In the genomic region with DNA sequence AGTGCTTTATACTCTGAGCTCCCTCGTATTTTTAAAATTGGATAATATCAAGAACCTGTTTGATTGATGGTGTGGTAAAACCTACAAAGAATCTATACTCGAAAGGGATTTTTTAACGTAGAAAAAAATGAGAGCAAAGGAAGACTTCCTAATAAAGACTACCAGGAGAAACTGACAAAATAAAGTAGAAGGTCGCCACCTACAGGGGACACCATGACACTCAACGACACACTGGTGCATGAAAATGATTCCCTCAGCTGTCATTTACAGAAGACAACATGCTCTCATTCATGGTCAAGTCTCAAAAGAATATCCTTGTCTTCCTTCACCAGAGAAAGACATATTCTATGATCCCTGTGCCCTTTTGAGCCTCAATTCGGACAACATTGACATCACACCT, we compare ENCODE assay signal across 2 cellular contexts.
TF ChIP-seq lines count a peak whose summit lies in the region.

No MANE protein-coding gene starts in this region.

TF ChIP-seq in WTC11, 78 proteins besides CTCF, POLR2A, EP300 and RAD21:
- no peak for TF ChIP-seq ZNF138 (CRISPR knock-in tag; conservative IDR thresholded peaks at IDR 0.05)
- no peak for TF ChIP-seq ZNF317 (CRISPR knock-in tag; IDR thresholded peaks at IDR 0.05; ENCODE audit: borderline replicate concordance, low read depth)
- TF ChIP-seq RORB (CRISPR knock-in tag; IDR thresholded peaks at IDR 0.05), result no peak
- TF ChIP-seq TEAD4 (CRISPR knock-in tag; IDR thresholded peaks at IDR 0.05), result no peak
- no peak for TF ChIP-seq RELA (CRISPR knock-in tag; IDR thresholded peaks at IDR 0.05; ENCODE audit: borderline replicate concordance)
- no peak for TF ChIP-seq ETV6 (CRISPR knock-in tag; IDR thresholded peaks at IDR 0.05)
- no peak for TF ChIP-seq ATF2 (CRISPR knock-in tag; IDR thresholded peaks at IDR 0.05; ENCODE audit: borderline replicate concordance, low read depth)
- TF ChIP-seq, protein P1, sequence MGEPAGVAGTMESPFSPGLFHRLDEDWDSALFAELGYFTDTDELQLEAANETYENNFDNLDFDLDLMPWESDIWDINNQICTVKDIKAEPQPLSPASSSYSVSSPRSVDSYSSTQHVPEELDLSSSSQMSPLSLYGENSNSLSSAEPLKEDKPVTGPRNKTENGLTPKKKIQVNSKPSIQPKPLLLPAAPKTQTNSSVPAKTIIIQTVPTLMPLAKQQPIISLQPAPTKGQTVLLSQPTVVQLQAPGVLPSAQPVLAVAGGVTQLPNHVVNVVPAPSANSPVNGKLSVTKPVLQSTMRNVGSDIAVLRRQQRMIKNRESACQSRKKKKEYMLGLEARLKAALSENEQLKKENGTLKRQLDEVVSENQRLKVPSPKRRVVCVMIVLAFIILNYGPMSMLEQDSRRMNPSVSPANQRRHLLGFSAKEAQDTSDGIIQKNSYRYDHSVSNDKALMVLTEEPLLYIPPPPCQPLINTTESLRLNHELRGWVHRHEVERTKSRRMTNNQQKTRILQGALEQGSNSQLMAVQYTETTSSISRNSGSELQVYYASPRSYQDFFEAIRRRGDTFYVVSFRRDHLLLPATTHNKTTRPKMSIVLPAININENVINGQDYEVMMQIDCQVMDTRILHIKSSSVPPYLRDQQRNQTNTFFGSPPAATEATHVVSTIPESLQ (CRISPR knock-in tag; IDR thresholded peaks at IDR 0.05), result no peak
- TF ChIP-seq NR3C1 (CRISPR knock-in tag; conservative IDR thresholded peaks at IDR 0.05; ENCODE audit: low read depth), result no peak
- TF ChIP-seq SMAD3 (CRISPR knock-in tag; IDR thresholded peaks at IDR 0.05; ENCODE audit: borderline replicate concordance), result no peak

TF ChIP-seq in endothelial cell of umbilical vein, 7 proteins besides CTCF, POLR2A, EP300 and RAD21:
- TF ChIP-seq JUN (IDR thresholded peaks at IDR 0.05; ENCODE audit: borderline replicate concordance, insufficient read depth, insufficient read length, low read depth) (no peak), MYC (IDR thresholded peaks at IDR 0.05; ENCODE audit: low read depth, low read length) (no peak), EZH2 (IDR thresholded peaks at IDR 0.05; ENCODE audit: borderline replicate concordance, low read depth, low read length, severe bottlenecking) (no peak), POLR2AphosphoS5 (IDR thresholded peaks at IDR 0.05; ENCODE audit: insufficient read depth, low read depth, low read length) (no peak), GATA2 (IDR thresholded peaks at IDR 0.05; ENCODE audit: insufficient read depth, insufficient read length, low read depth, low read length) (no peak), FOS (IDR thresholded peaks at IDR 0.05; ENCODE audit: borderline replicate concordance, insufficient read depth, low read length) (no peak)
- TF ChIP-seq, protein P2, sequence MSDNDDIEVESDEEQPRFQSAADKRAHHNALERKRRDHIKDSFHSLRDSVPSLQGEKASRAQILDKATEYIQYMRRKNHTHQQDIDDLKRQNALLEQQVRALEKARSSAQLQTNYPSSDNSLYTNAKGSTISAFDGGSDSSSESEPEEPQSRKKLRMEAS (IDR thresholded peaks at IDR 0.05; ENCODE audit: insufficient read depth, insufficient read length), result no peak
TF ChIP-seq in endothelial cell of umbilical vein: peak in this region for 0.
